ENCODE assay signal across 8 cellular contexts in genomic region chr3:88148651-88149050, GRCh38. TPM values are rescaled to one million over a fixed set of nuclear protein-coding genes. Genes with fewer than 3 reads are reported as not detected.
DNase-seq lines count a peak whose midpoint lies in the region; FAIRE-seq and TF ChIP-seq lines count a peak whose summit lies in the region.

No MANE protein-coding gene starts in this region.

- H3K36me3 ChIP-seq in fibroblast of lung (ENCODE audit: control insufficient read depth, insufficient read depth, low read length) = no peaks in the 10 kb centered on the region

- no peaks in the 10 kb centered on the region for H3K9me3 Mint-ChIP-seq in Calu3 (ENCODE audit: low read depth, unreplicated experiment)
- H3K9me3 Mint-ChIP-seq in progenitor cell of endocrine pancreas (ENCODE audit: low read depth) = no peaks in the 10 kb centered on the region

- H3K36me3 Mint-ChIP-seq in Calu3 (ENCODE audit: insufficient read depth, unreplicated experiment) (peaks cover 33% of the 10 kb centered on the region), progenitor cell of endocrine pancreas (ENCODE audit: insufficient read depth) (peaks cover 4% of the 10 kb centered on the region)

- FAIRE-seq in GM19239 (lab: Jason Lieb, UNC) = no peak

- no TSS peak for BruUV-seq in Calu3 (replicated peaks; lab: Mats Ljungman, UMichigan)

- DNase-seq in Calu3 (no peak), RWPE1 (ENCODE audit: low spot score) (no peak), fibroblast of lung (ENCODE audit: low read depth in 2 of 2) (no peak), progenitor cell of endocrine pancreas (ENCODE audit: low spot score, unreplicated experiment) (no peak), GM19239 (ENCODE audit: insufficient read length, low spot score) (no peak), NCI-H2171 (lab: John Stamatoyannopoulos, UW) (no peak), GM19238 (ENCODE audit: insufficient read length, low spot score) (no peak)
- no peak for DNase-seq in stimulated activated CD4-positive, alpha-beta T cell treated with anti-CD3 and anti-CD28 coated beads, Interleukin-4, amount 100 ng/mL, for 1 hour

- no peak overlapping the region for H3K9ac ChIP-seq in fibroblast of lung (ENCODE audit: insufficient read depth, low read length)

- peak overlapping the region; percentile 92 for H3K27ac Mint-ChIP-seq in Calu3 (ENCODE audit: unreplicated experiment)
- H3K27ac Mint-ChIP-seq in progenitor cell of endocrine pancreas = peak overlapping the region; percentile 99

- H3K79me2 ChIP-seq in fibroblast of lung (ENCODE audit: control insufficient read depth, insufficient read depth, low read length) = peaks cover 35% of the 10 kb centered on the region

- H3K4me1 Mint-ChIP-seq in Calu3 (ENCODE audit: low read depth, unreplicated experiment) (peaks cover 28% of the 10 kb centered on the region), progenitor cell of endocrine pancreas (ENCODE audit: low read depth) (peaks cover 24% of the 10 kb centered on the region)

- H3K4me1 ChIP-seq in fibroblast of lung (ENCODE audit: control insufficient read depth, extremely low read depth, insufficient read depth, low read length) = peaks cover 2% of the 10 kb centered on the region

- H3K9me3 ChIP-seq in fibroblast of lung (ENCODE audit: control insufficient read depth, insufficient read depth, low read depth, low read length) = no peaks in the 10 kb centered on the region

- H3K27ac ChIP-seq in RWPE1 (peak overlapping the region; percentile 97), fibroblast of lung (ENCODE audit: insufficient read depth, low read length) (peak overlapping the region; percentile 94)

- peak overlapping the region; percentile 93 for H3K4me2 ChIP-seq in fibroblast of lung (ENCODE audit: extremely low read depth, insufficient read depth, low read length)

- H3K27me3 Mint-ChIP-seq in Calu3 (ENCODE audit: unreplicated experiment) = no peaks in the 10 kb centered on the region
- H3K27me3 Mint-ChIP-seq in progenitor cell of endocrine pancreas = no peaks in the 10 kb centered on the region

- intact Hi-C loops in Calu3 (cut with micrococcal nuclease; ENCODE audit: unreplicated experiment) = no loop called here

- peak overlapping the region; percentile 84 to 97 (median 90) for H3K4me3 ChIP-seq in fibroblast of lung (replicated peaks in 1 of 4; ENCODE audit: control extremely low read depth in 1 of 4, insufficient read depth in 1 of 4, low read depth in 3 of 4, low read length in 4 of 4)

- no peaks in the 10 kb centered on the region for H4K20me1 ChIP-seq in fibroblast of lung (ENCODE audit: control insufficient read depth, extremely low read depth, insufficient read depth, low read length)

- TF ChIP-seq CTCF in Calu3 (IDR thresholded peaks at IDR 0.05; ENCODE audit: unreplicated experiment) = no peak
- no peak for TF ChIP-seq CTCF in RWPE1 (conservative IDR thresholded peaks at IDR 0.05; ENCODE audit: low read depth)
- no peak for TF ChIP-seq CTCF in fibroblast of lung (conservative IDR thresholded peaks at IDR 0.05 in 1 of 2, IDR thresholded peaks at IDR 0.05 in 1 of 2; ENCODE audit: low read depth in 1 of 2, low read length in 2 of 2)
- TF ChIP-seq CTCF in progenitor cell of endocrine pancreas (IDR thresholded peaks at IDR 0.05; ENCODE audit: unreplicated experiment) = no peak

- no peaks in the 10 kb centered on the region for H3K27me3 ChIP-seq in fibroblast of lung (ENCODE audit: control insufficient read depth, insufficient read depth, low read length)

- H2AFZ ChIP-seq in fibroblast of lung (ENCODE audit: low read length) = peak overlapping the region; percentile 95

- POLR2A ChIA-PET in RWPE1 (lab: Yijun Ruan, JAX; ENCODE audit: low non-redundant PET) = no interaction called here

- peak overlapping the region; percentile 86 for H3K4me3 Mint-ChIP-seq in Calu3 (ENCODE audit: low read depth, unreplicated experiment)
- peak overlapping the region; percentile 97 for H3K4me3 Mint-ChIP-seq in progenitor cell of endocrine pancreas (ENCODE audit: low read depth)

- CTCF ChIA-PET in Calu3 (lab: Charles Lee) (no interaction called here), RWPE1 (lab: Yijun Ruan, JAX) (interaction anchor here (0.6 kb wide), 1 partner anchor 17 kb away, joined by 8 read pairs; no protein-coding TSS in a partner anchor)

RNA-seq across cellular contexts. Expression of gene C3orf38, which starts 1.1 kb away (rescaled TPM):
- 21.6 and 23.7 TPM in 2 replicates for total RNA-seq in Calu3 (2022)
- 26.4 and 27.2 TPM in 2 replicates for total RNA-seq in fibroblast of lung
- 20.5 and 24.5 TPM in 2 replicates for polyA plus RNA-seq in fibroblast of lung
- 15.4 and 18.4 TPM in 2 replicates for polyA plus RNA-seq in fibroblast of lung (2012)
- polyA minus RNA-seq in fibroblast of lung (ENCODE audit: low replicate concordance) = 5.6 and 8.7 TPM in 2 replicates
- total RNA-seq in progenitor cell of endocrine pancreas = 30.7 and 35.4 TPM in 2 replicates
